22 cellular contexts compared by ENCODE assay signal in the genomic region with DNA sequence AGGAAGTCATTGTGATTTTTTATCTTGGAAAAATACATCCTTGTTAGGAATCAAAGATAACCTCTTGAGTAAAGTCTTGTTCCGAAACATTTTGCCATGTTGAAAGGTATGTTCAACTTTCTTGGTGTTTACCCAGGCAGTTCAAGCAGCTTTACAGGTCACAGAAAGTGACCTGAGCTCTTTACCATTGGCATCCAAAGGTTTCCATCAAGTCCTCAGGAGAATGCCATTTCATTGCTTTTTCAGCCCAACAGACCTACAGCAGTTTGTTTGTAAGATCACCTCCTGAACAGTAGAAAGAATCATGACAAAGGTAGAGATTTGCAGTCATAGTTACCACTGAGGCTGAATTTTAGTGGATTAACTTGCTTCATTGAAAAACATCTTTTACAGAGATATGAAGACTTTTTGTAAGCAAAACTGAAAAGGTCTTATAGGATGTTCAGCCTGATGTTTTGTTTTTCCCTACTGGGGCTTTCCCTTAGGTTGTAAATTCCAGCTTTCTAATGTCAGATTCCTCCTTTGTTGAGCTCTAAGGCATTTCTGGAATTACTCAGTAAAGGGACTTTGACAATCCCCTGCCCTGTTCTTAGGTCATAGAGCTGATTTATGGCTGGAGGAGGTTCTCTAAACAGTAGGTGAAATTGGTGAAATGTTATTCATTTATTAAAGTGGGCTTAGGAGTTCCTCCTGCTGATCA.
DNase-seq lines count a peak whose midpoint lies in the region; ATAC-seq, FAIRE-seq and TF ChIP-seq lines count a peak whose summit lies in the region.
"Had no signal": no experiment of that assay in that cellular context is flagged by ENCODE, and none has a peak within 500 bp of the region (broad histone marks: within the 10 kb centered on the region; RNA-seq: fewer than 3 reads in every experiment).

No MANE protein-coding gene starts in this region.

- no peak overlapping the region for H4K8ac ChIP-seq in neuronal stem cell (ENCODE audit: low read depth, low read length)

- no peak overlapping the region for H3K18ac ChIP-seq in neuronal stem cell (ENCODE audit: low read length)

- H3K4me2 ChIP-seq in neuronal stem cell (ENCODE audit: insufficient read depth, low read length, poor library complexity, severe bottlenecking) = no peak overlapping the region

- no peak overlapping the region for H3K4ac ChIP-seq in neuronal stem cell (ENCODE audit: low read length)

- no peak overlapping the region for H2BK5ac ChIP-seq in neuronal stem cell (ENCODE audit: low read length)

- no peak for FAIRE-seq in HTR-8/SVneo (lab: Jason Lieb, UNC)
- FAIRE-seq: endometrium, GM12891 had no signal

- no peak for TF ChIP-seq CTCF in WTC11 (IDR thresholded peaks at IDR 0.05)
- TF ChIP-seq CTCF in mesothelial cell of epicardium (IDR thresholded peaks at IDR 0.05; ENCODE audit: unreplicated experiment) = no peak

- no peak overlapping the region for H2BK120ac ChIP-seq in neuronal stem cell (ENCODE audit: low read depth, low read length)

- H3K9me3 Mint-ChIP-seq in WTC11 = peaks cover 11% of the 10 kb centered on the region
- H3K9me3 Mint-ChIP-seq in mesothelial cell of epicardium = peaks cover 30% of the 10 kb centered on the region
- H3K9me3 Mint-ChIP-seq: activated T-cell treated with anti-CD3 and anti-CD28 coated beads, Interleukin-2, amount 50 U/mL, for 4 hours had no signal

- H3K4me1 ChIP-seq in neuronal stem cell (ENCODE audit: control insufficient read depth in 2 of 2, insufficient read depth in 1 of 2, low read depth in 1 of 2, low read length in 2 of 2) = peaks cover 3 to 17% of the 10 kb centered on the region in 2 donors
- H3K4me1 ChIP-seq: gastrocnemius medialis, left ventricle myocardium inferior, right lobe of liver had no signal

- H2AK5ac ChIP-seq in neuronal stem cell (ENCODE audit: low read depth, low read length) = no peak overlapping the region

- WGBS in neuronal stem cell (ENCODE audit: extremely low coverage in 2 of 2, insufficient read length in 2 of 2, insufficient replicate concordance in 1 of 2), 2 donors = no CpG with 5 or more reads among the region's 1 CpG

- no peak overlapping the region for H2BK12ac ChIP-seq in neuronal stem cell (ENCODE audit: low read length)

- H2AFZ ChIP-seq in neuronal stem cell (ENCODE audit: low read length) = no peak overlapping the region

- H3K27me3 ChIP-seq in neuronal stem cell (ENCODE audit: control insufficient read depth in 3 of 3, insufficient read depth in 3 of 3, low read depth in 1 of 3, low read length in 3 of 3) = no peaks in the 10 kb centered on the region
- H3K27me3 ChIP-seq: gastrocnemius medialis, right lobe of liver had no signal

- DNase-seq in HTR-8/SVneo (ENCODE audit: insufficient read length, low spot score) (peak; percentile 46), WTC11 (ENCODE audit: low spot score) (no peak), mesothelial cell of epicardium (ENCODE audit: low spot score in 2 of 2, unreplicated experiment in 2 of 2) (no peak), neuronal stem cell (ENCODE audit: low spot score) (no peak), NCI-H2081 (lab: John Stamatoyannopoulos, UW) (no peak)
- no peak for DNase-seq in activated CD8-positive, alpha-beta memory T cell treated with anti-CD3 and anti-CD28 coated beads, Interleukin-2, amount 50 U/mL, for 48 hours
- DNase-seq: activated CD4-positive, alpha-beta T cell treated with anti-CD3 and anti-CD28 coated beads for 4 hours; activated T-cell treated with anti-CD3 and anti-CD28 coated beads, Interleukin-2, amount 50 U/mL, for 4 hours; cerebellar nuclear complex; DND-41; gastrocnemius medialis; immature natural killer cell; left ventricle myocardium inferior; NCI-H146; right lobe of liver; stimulated activated CD4-positive, alpha-beta T cell treated with anti-CD3 and anti-CD28 coated beads, Interleukin-4, amount 100 ng/mL, for 24 hours; substantia nigra had no signal

- no peaks in the 10 kb centered on the region for H3K79me1 ChIP-seq in neuronal stem cell (ENCODE audit: low read depth, low read length)

- H3K27ac ChIP-seq in neuronal stem cell (replicated peaks; ENCODE audit: low read length) = no peak overlapping the region
- H3K27ac ChIP-seq: gastrocnemius medialis, left ventricle myocardium inferior, right lobe of liver had no signal

- CTCF ChIA-PET in WTC11 (lab: Charles Lee) = interaction anchor here (0.6 kb wide), 1 partner anchor 406 kb away, joined by 3 read pairs; no protein-coding TSS in a partner anchor

- no peak overlapping the region for H3K4me3 Mint-ChIP-seq in WTC11
- no peak overlapping the region for H3K4me3 Mint-ChIP-seq in mesothelial cell of epicardium
- H3K4me3 Mint-ChIP-seq: activated T-cell treated with anti-CD3 and anti-CD28 coated beads, Interleukin-2, amount 50 U/mL, for 4 hours; brain; immature natural killer cell; stimulated activated memory B cell treated with anti-CD40 and anti-IgM and Interleukin-4, amounts not matched to agents 10 μg/mL and 1 μg/mL and 100 μg/mL, for 72 hours had no signal

- H3K36me3 Mint-ChIP-seq in WTC11 (no peaks in the 10 kb centered on the region), mesothelial cell of epicardium (no peaks in the 10 kb centered on the region)
- H3K36me3 Mint-ChIP-seq: brain; stimulated activated memory B cell treated with anti-CD40 and anti-IgM and Interleukin-4, amounts not matched to agents 10 μg/mL and 1 μg/mL and 100 μg/mL, for 72 hours had no signal

- H3K4me1 Mint-ChIP-seq in WTC11 (peaks cover 36% of the 10 kb centered on the region), mesothelial cell of epicardium (peaks cover 23% of the 10 kb centered on the region)
- H3K4me1 Mint-ChIP-seq: brain; immature natural killer cell; stimulated activated memory B cell treated with anti-CD40 and anti-IgM and Interleukin-4, amounts not matched to agents 10 μg/mL and 1 μg/mL and 100 μg/mL, for 72 hours had no signal

- no peak overlapping the region for H4K91ac ChIP-seq in neuronal stem cell (ENCODE audit: low read depth, low read length, poor library complexity)

- no peaks in the 10 kb centered on the region for H3K27me3 Mint-ChIP-seq in WTC11 (ENCODE audit: low read depth)
- H3K27me3 Mint-ChIP-seq in mesothelial cell of epicardium (ENCODE audit: low read depth) = no peaks in the 10 kb centered on the region

- POLR2A ChIA-PET in WTC11 (lab: Charles Lee) = no interaction called here

- no peaks in the 10 kb centered on the region for H3K36me3 ChIP-seq in neuronal stem cell (replicated peaks in 1 of 2; ENCODE audit: control insufficient read depth in 2 of 2, insufficient read depth in 2 of 2, low read length in 2 of 2)
- H3K36me3 ChIP-seq: gastrocnemius medialis, left ventricle myocardium inferior, right lobe of liver had no signal

- H3K9ac ChIP-seq in neuronal stem cell (ENCODE audit: low read depth, low read length, poor library complexity) = no peak overlapping the region

- ATAC-seq in WTC11 = peak; percentile 35; the same call in 1 of the 2 replicates
- no peak for ATAC-seq in HG03108 (IDR thresholded peaks at IDR 0.05; ENCODE audit: unreplicated experiment)
- ATAC-seq: activated T-cell treated with anti-CD3 and anti-CD28 coated beads, Interleukin-2, amount 50 U/mL, for 4 hours; gastrocnemius medialis; right lobe of liver; stimulated activated memory B cell treated with anti-CD40 and anti-IgM and Interleukin-4, amounts not matched to agents 10 μg/mL and 1 μg/mL and 100 μg/mL, for 72 hours had no signal

- no peak overlapping the region for H3K4me3 ChIP-seq in neuronal stem cell (ENCODE audit: low read length in 2 of 2)
- H3K4me3 ChIP-seq: gastrocnemius medialis, left ventricle myocardium inferior, right lobe of liver had no signal

- no peak overlapping the region for H2BK15ac ChIP-seq in neuronal stem cell (ENCODE audit: low read length)

- H3K27ac Mint-ChIP-seq in WTC11 (peak overlapping the region; percentile 54), mesothelial cell of epicardium (peak overlapping the region; percentile 47)
- H3K27ac Mint-ChIP-seq: brain; immature natural killer cell; stimulated activated memory B cell treated with anti-CD40 and anti-IgM and Interleukin-4, amounts not matched to agents 10 μg/mL and 1 μg/mL and 100 μg/mL, for 72 hours had no signal

- no peak overlapping the region for H3K23ac ChIP-seq in neuronal stem cell (ENCODE audit: low read depth, low read length, poor library complexity)

- no peak overlapping the region for H3K14ac ChIP-seq in neuronal stem cell (ENCODE audit: low read length)

- peaks cover 0 to 28% of the 10 kb centered on the region in 2 donors for H3K9me3 ChIP-seq in neuronal stem cell (replicated peaks in 1 of 2; ENCODE audit: control insufficient read depth in 2 of 2, insufficient read depth in 1 of 2, low read depth in 1 of 2, low read length in 2 of 2)
- H3K9me3 ChIP-seq: gastrocnemius medialis, left ventricle myocardium inferior, right lobe of liver had no signal

TF ChIP-seq in WTC11, 78 proteins besides CTCF, POLR2A, EP300 and RAD21:
- TF ChIP-seq ELF4 (CRISPR knock-in tag; IDR thresholded peaks at IDR 0.05; ENCODE audit: low read depth) (no peak), SMAD3 (CRISPR knock-in tag; IDR thresholded peaks at IDR 0.05; ENCODE audit: borderline replicate concordance) (no peak), ZNF423 (CRISPR knock-in tag; IDR thresholded peaks at IDR 0.05) (no peak), ZMAT4 (CRISPR knock-in tag; IDR thresholded peaks at IDR 0.05) (no peak), IRF2 (CRISPR knock-in tag; IDR thresholded peaks at IDR 0.05; ENCODE audit: borderline replicate concordance, low read depth) (no peak), NR3C1 (CRISPR knock-in tag; conservative IDR thresholded peaks at IDR 0.05; ENCODE audit: low read depth) (no peak)
